Comparison of ENCODE assay signal across 22 cellular contexts in genomic region chr10:129631011-129631410, GRCh38.
"Had no signal": no experiment of that assay in that cellular context is flagged by ENCODE, and none has a peak within 500 bp of the region (broad histone marks: within the 10 kb centered on the region; RNA-seq: fewer than 3 reads in every experiment).

No MANE protein-coding gene starts in this region.

- H3K27me3 ChIP-seq: ascending aorta, esophagus squamous epithelium, left lung, upper lobe of left lung had no signal

- H3K4me3 ChIP-seq: ascending aorta, esophagus squamous epithelium, left lung, prostate gland, thoracic aorta, upper lobe of left lung had no signal

- H3K9me3 ChIP-seq: prostate gland, upper lobe of left lung had no signal

- ATAC-seq: activated CD4-positive, CD25-positive, alpha-beta regulatory T cell treated with anti-CD3 and anti-CD28 coated beads, Interleukin-2, amount 50 U/mL, for 24 hours; activated CD8-positive, alpha-beta T cell treated with anti-CD3 and anti-CD28 coated beads, Interleukin-2, amount 10 ng/mL, durations not matched to agents 7 days and 5 days; activated naive CD8-positive, alpha-beta T cell treated with anti-CD3 and anti-CD28 coated beads, Interleukin-2, amount 50 U/mL, for 24 hours; activated T-cell treated with anti-CD3 and anti-CD28 coated beads, Interleukin-2, amount 50 U/mL, for 4 hours; effector memory CD8-positive, alpha-beta T cell; left lung; right cardiac atrium; stimulated activated effector memory CD8-positive, alpha-beta T cell treated with anti-CD3 and anti-CD28 coated beads, Interleukin-12 subunit alpha, Interleukin-12 subunit beta, amount 100 ng/mL, for 72 hours had no signal

- DNase-seq: activated CD4-positive, alpha-beta T cell treated with anti-CD3 and anti-CD28 coated beads, Interleukin-2, amount 10 ng/mL, durations not matched to agents 7 days and 5 days; activated CD8-positive, alpha-beta T cell treated with anti-CD3 and anti-CD28 coated beads, Interleukin-2, amount 10 ng/mL, durations not matched to agents 7 days and 5 days; activated naive CD4-positive, alpha-beta T cell treated with anti-CD3 and anti-CD28 coated beads for 36 hours; activated naive CD8-positive, alpha-beta T cell treated with anti-CD3 and anti-CD28 coated beads, Interleukin-2, amount 50 U/mL, for 24 hours; activated T-cell treated with anti-CD3 and anti-CD28 coated beads, Interleukin-2, amount 50 U/mL, for 4 hours; cerebellar nuclear complex; effector memory CD8-positive, alpha-beta T cell; esophagus squamous epithelium; left lung; mammary epithelial cell; midbrain; occipital lobe; right cardiac atrium; small intestine; stimulated activated CD4-positive, alpha-beta T cell treated with anti-CD3 and anti-CD28 coated beads, Interleukin-4, amount 100 ng/mL, for 24 hours; upper lobe of left lung had no signal

- H3K27ac ChIP-seq: ascending aorta, esophagus squamous epithelium, left lung, prostate gland, thoracic aorta, upper lobe of left lung had no signal

- H3K36me3 Mint-ChIP-seq: stimulated activated effector memory CD8-positive, alpha-beta T cell treated with anti-CD3 and anti-CD28 coated beads, Interleukin-12 subunit alpha, Interleukin-12 subunit beta, amount 100 ng/mL, for 72 hours had no signal

- H3K9me3 Mint-ChIP-seq: effector memory CD8-positive, alpha-beta T cell had no signal

- H3K27ac Mint-ChIP-seq: activated CD4-positive, alpha-beta T cell treated with anti-CD3 and anti-CD28 coated beads, Interleukin-2, amount 10 ng/mL, durations not matched to agents 7 days and 5 days; activated CD8-positive, alpha-beta T cell treated with anti-CD3 and anti-CD28 coated beads, Interleukin-2, amount 10 ng/mL, durations not matched to agents 7 days and 5 days; activated naive CD4-positive, alpha-beta T cell treated with anti-CD3 and anti-CD28 coated beads for 36 hours; activated naive CD8-positive, alpha-beta T cell treated with anti-CD3 and anti-CD28 coated beads, Interleukin-2, amount 50 U/mL, for 24 hours; effector memory CD8-positive, alpha-beta T cell; stimulated activated effector memory CD8-positive, alpha-beta T cell treated with anti-CD3 and anti-CD28 coated beads, Interleukin-12 subunit alpha, Interleukin-12 subunit beta, amount 100 ng/mL, for 72 hours; T-helper 1 cell treated with Interleukin-12 subunit alpha and Interleukin-12 subunit beta and Interleukin-4 antibody, amounts not matched to agents 30 μg/mL and 1 μg/mL, for 36 hours had no signal

- H3K4me3 Mint-ChIP-seq: activated CD4-positive, alpha-beta T cell treated with anti-CD3 and anti-CD28 coated beads, Interleukin-2, amount 10 ng/mL, durations not matched to agents 7 days and 5 days; activated CD8-positive, alpha-beta T cell treated with anti-CD3 and anti-CD28 coated beads, Interleukin-2, amount 10 ng/mL, durations not matched to agents 7 days and 5 days; activated naive CD4-positive, alpha-beta T cell treated with anti-CD3 and anti-CD28 coated beads for 36 hours; activated naive CD8-positive, alpha-beta T cell treated with anti-CD3 and anti-CD28 coated beads, Interleukin-2, amount 50 U/mL, for 24 hours; activated T-cell treated with anti-CD3 and anti-CD28 coated beads, Interleukin-2, amount 50 U/mL, for 4 hours; effector memory CD8-positive, alpha-beta T cell; stimulated activated effector memory CD8-positive, alpha-beta T cell treated with anti-CD3 and anti-CD28 coated beads, Interleukin-12 subunit alpha, Interleukin-12 subunit beta, amount 100 ng/mL, for 72 hours; T-helper 1 cell treated with Interleukin-12 subunit alpha and Interleukin-12 subunit beta and Interleukin-4 antibody, amounts not matched to agents 30 μg/mL and 1 μg/mL, for 36 hours had no signal

- H3K4me1 ChIP-seq: left lung, prostate gland had no signal

- H3K27me3 Mint-ChIP-seq: activated CD4-positive, alpha-beta T cell treated with anti-CD3 and anti-CD28 coated beads, Interleukin-2, amount 10 ng/mL, durations not matched to agents 7 days and 5 days; activated naive CD8-positive, alpha-beta T cell treated with anti-CD3 and anti-CD28 coated beads, Interleukin-2, amount 50 U/mL, for 24 hours; effector memory CD8-positive, alpha-beta T cell had no signal

- H3K36me3 ChIP-seq: ascending aorta, esophagus squamous epithelium, left lung, prostate gland, thoracic aorta, upper lobe of left lung had no signal

- H3K4me1 Mint-ChIP-seq: stimulated activated effector memory CD8-positive, alpha-beta T cell treated with anti-CD3 and anti-CD28 coated beads, Interleukin-12 subunit alpha, Interleukin-12 subunit beta, amount 100 ng/mL, for 72 hours had no signal
